Comparison of ENCODE assay signal across 10 cellular contexts in genomic region chr5:124628721-124629596, GRCh38.
A peak's percentile ranks its signal among the peaks of the same experiment; 100 is the strongest.
DNase-seq lines count a peak whose midpoint lies in the region; ATAC-seq and TF ChIP-seq lines count a peak whose summit lies in the region.
"Had no signal": no experiment of that assay in that cellular context is flagged by ENCODE, and none has a peak within 500 bp of the region (broad histone marks: within the 10 kb centered on the region; RNA-seq: fewer than 3 reads in every experiment).

No MANE protein-coding gene starts in this region.

- peaks cover 34% of the 10 kb centered on the region for H3K4me1 Mint-ChIP-seq in MCF 10A (ENCODE audit: insufficient read depth, unreplicated experiment)
- H3K4me1 Mint-ChIP-seq: activated naive CD8-positive, alpha-beta T cell treated with anti-CD3 and anti-CD28 coated beads, Interleukin-2, amount 10 ng/mL, durations not matched to agents 7 days and 5 days; CD4-positive, CD25-positive, alpha-beta regulatory T cell had no signal

- no peaks in the 10 kb centered on the region for H3K27me3 ChIP-seq in breast epithelium
- H3K27me3 ChIP-seq in adrenal gland: no peaks in the 10 kb centered on the region
- no peaks in the 10 kb centered on the region for H3K27me3 ChIP-seq in kidney epithelial cell (ENCODE audit: control insufficient read depth, insufficient read depth, low read length)

- peak overlapping the region; percentile 29 for H3K4me3 Mint-ChIP-seq in MCF 10A (ENCODE audit: unreplicated experiment)
- H3K4me3 Mint-ChIP-seq: activated naive CD8-positive, alpha-beta T cell treated with anti-CD3 and anti-CD28 coated beads, Interleukin-2, amount 10 ng/mL, durations not matched to agents 7 days and 5 days; CD4-positive, CD25-positive, alpha-beta regulatory T cell had no signal

- intact Hi-C loops in MCF 10A (cut with micrococcal nuclease): loop anchor here (1.0 kb wide), 1 partner anchor 46 kb away; no protein-coding TSS in a partner anchor
- intact Hi-C loops in breast epithelium (cut with DNase I; ENCODE audit: low total_unique reads): no loop called here
- intact Hi-C loops in adrenal gland (cut with DNase I): no loop called here

- H3K27me3 Mint-ChIP-seq in MCF 10A (ENCODE audit: insufficient read depth, unreplicated experiment): no peaks in the 10 kb centered on the region
- H3K27me3 Mint-ChIP-seq: activated naive CD8-positive, alpha-beta T cell treated with anti-CD3 and anti-CD28 coated beads, Interleukin-2, amount 10 ng/mL, durations not matched to agents 7 days and 5 days; CD4-positive, CD25-positive, alpha-beta regulatory T cell had no signal

- ATAC-seq in HG02938 (IDR thresholded peaks at IDR 0.05; ENCODE audit: unreplicated experiment) (no peak), GM21576 (IDR thresholded peaks at IDR 0.05; ENCODE audit: unreplicated experiment) (no peak)

- DNase-seq in MCF 10A (ENCODE audit: unreplicated experiment) (peak; percentile 98), breast epithelium (ENCODE audit: low spot score in 2 of 2) (no peak), adrenal gland (peak; percentile 82 to 98 (median 95)), kidney epithelial cell (ENCODE audit: low read depth) (peak; percentile 98), ureter (ENCODE audit: low spot score) (peak; percentile 52), NCI-H526 treated with DMSO at 0.1 percent for 48 hours (lab: John Stamatoyannopoulos, UW) (no peak)
- DNase-seq: activated naive CD8-positive, alpha-beta T cell treated with anti-CD3 and anti-CD28 coated beads, Interleukin-2, amount 10 ng/mL, durations not matched to agents 7 days and 5 days; CD4-positive, CD25-positive, alpha-beta regulatory T cell had no signal

- H3K4me3 ChIP-seq in breast epithelium (no peak overlapping the region), adrenal gland (no peak overlapping the region), kidney epithelial cell (ENCODE audit: low read depth, low read length) (no peak overlapping the region)

- H3K9me3 ChIP-seq in breast epithelium (no peaks in the 10 kb centered on the region), adrenal gland (replicated peaks in 1 of 3) (no peaks in the 10 kb centered on the region)

- CTCF ChIA-PET in MCF 10A (lab: Yijun Ruan, JAX): interaction anchor here (0.6 to 0.7 kb wide), 2 partner anchors 595 to 1096 kb away, joined by 3 read pairs; no protein-coding TSS in a partner anchor

- POLR2A ChIA-PET in MCF 10A (lab: Yijun Ruan, JAX): interaction anchor here (0.5 to 1.2 kb wide), 6 partner anchors 22 to 670 kb away, joined by 3 to 6 read pairs (median 3); no protein-coding TSS in a partner anchor

- H3K9me3 Mint-ChIP-seq in MCF 10A (ENCODE audit: unreplicated experiment): no peaks in the 10 kb centered on the region
- H3K9me3 Mint-ChIP-seq: activated naive CD8-positive, alpha-beta T cell treated with anti-CD3 and anti-CD28 coated beads, Interleukin-2, amount 10 ng/mL, durations not matched to agents 7 days and 5 days had no signal

- TF ChIP-seq CTCF in MCF 10A (IDR thresholded peaks at IDR 0.05; ENCODE audit: unreplicated experiment): no peak
- TF ChIP-seq CTCF in breast epithelium (IDR thresholded peaks at IDR 0.05): no peak
- TF ChIP-seq CTCF in adrenal gland (IDR thresholded peaks at IDR 0.05): no peak
- no peak for TF ChIP-seq CTCF in kidney epithelial cell (IDR thresholded peaks at IDR 0.05; ENCODE audit: insufficient read depth, low read length, poor library complexity, severe bottlenecking)

- BruUV-seq in MCF 10A (replicated peaks; lab: Mats Ljungman, UMichigan): no TSS peak

- WGBS in adrenal gland, 4 donors: 43 to 48% (median 44%) methylated on average over 14 to 17 of the region's 17 CpGs

- H3K36me3 Mint-ChIP-seq in MCF 10A (ENCODE audit: insufficient read depth, unreplicated experiment): peaks cover 10% of the 10 kb centered on the region
- H3K36me3 Mint-ChIP-seq: activated naive CD8-positive, alpha-beta T cell treated with anti-CD3 and anti-CD28 coated beads, Interleukin-2, amount 10 ng/mL, durations not matched to agents 7 days and 5 days; CD4-positive, CD25-positive, alpha-beta regulatory T cell had no signal

- H3K4me1 ChIP-seq in breast epithelium (no peaks in the 10 kb centered on the region), adrenal gland (replicated peaks in 1 of 2) (peaks cover 12% of the 10 kb centered on the region in 2 donors)

- peak overlapping the region; percentile 75 for H3K27ac Mint-ChIP-seq in MCF 10A (ENCODE audit: low read depth, unreplicated experiment)
- H3K27ac Mint-ChIP-seq: activated naive CD8-positive, alpha-beta T cell treated with anti-CD3 and anti-CD28 coated beads, Interleukin-2, amount 10 ng/mL, durations not matched to agents 7 days and 5 days; CD4-positive, CD25-positive, alpha-beta regulatory T cell had no signal

- H3K27ac ChIP-seq in breast epithelium (no peak overlapping the region), adrenal gland (peak overlapping the region in 4 of 5 donors; percentile 14 to 81 (median 68))

- H3K36me3 ChIP-seq in breast epithelium (no peaks in the 10 kb centered on the region), adrenal gland (replicated peaks in 1 of 2) (no peaks in the 10 kb centered on the region), kidney epithelial cell (ENCODE audit: control insufficient read depth, insufficient read depth, low read length) (no peaks in the 10 kb centered on the region)

- TF ChIP-seq POLR2A in breast epithelium (IDR thresholded peaks at IDR 0.05) (no peak), adrenal gland (IDR thresholded peaks at IDR 0.05) (peak in 1 of 2 donors; percentile 88)

Comparison
In these comparisons a context has a peak if more than half of its experiments do, and no peak if none do; other contexts are left out.
1. DNase-seq: peak in MCF 10A (single experiment), adrenal gland (7 of 7), kidney epithelial cell (single experiment) and ureter (single experiment); none in breast epithelium (0 of 2) and NCI-H526 treated with DMSO at 0.1 percent for 48 hours (single experiment).
2. H3K27ac ChIP-seq: peak in adrenal gland (4 of 5); none in breast epithelium (0 of 2).